32 cellular contexts compared by ENCODE assay signal in the genomic region with DNA sequence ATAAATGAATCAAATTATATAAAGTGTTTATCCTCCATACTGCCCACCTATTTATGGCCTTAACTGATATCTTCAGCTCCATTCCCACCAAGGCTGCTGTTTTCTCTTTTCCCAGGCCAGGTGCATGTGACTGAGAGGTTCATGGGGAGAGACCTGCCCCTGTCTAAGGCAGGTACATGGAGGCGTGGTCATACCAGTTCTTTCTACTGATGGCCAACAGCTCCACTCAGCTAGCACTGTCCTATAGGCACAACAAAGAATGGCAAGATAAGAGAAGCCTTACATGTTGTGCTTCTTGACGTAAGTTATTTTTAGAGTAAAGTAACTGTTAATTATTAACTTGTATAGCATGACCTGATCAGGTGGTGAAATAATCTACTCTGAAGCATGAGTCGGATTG. TPM values are rescaled to one million over a fixed set of nuclear protein-coding genes. Genes with fewer than 3 reads are reported as not detected.
"Had no signal": no experiment of that assay in that cellular context is flagged by ENCODE, and none has a peak within 500 bp of the region (broad histone marks: within the 10 kb centered on the region; RNA-seq: fewer than 3 reads in every experiment).

No MANE protein-coding gene starts in this region.

- H3K4me1 Mint-ChIP-seq: endodermal cell; mesothelial cell of epicardium; nephron; neural progenitor cell; stimulated activated effector memory CD8-positive, alpha-beta T cell treated with anti-CD3 and anti-CD28 coated beads, Interleukin-12 subunit alpha, Interleukin-12 subunit beta, amount 100 ng/mL, for 72 hours had no signal

- DNase-seq: effector CD8-positive, alpha-beta T cell; endodermal cell; foreskin fibroblast; gastrocnemius medialis; head of caudate nucleus; kidney; left lung; mesenchymal stem cell; naive thymus-derived CD4-positive, alpha-beta T cell; stimulated activated CD4-positive, alpha-beta T cell treated with anti-CD3 and anti-CD28 coated beads, Interleukin-2, amount 100 ng/mL, for 24 hours; stimulated activated CD4-positive, alpha-beta T cell treated with anti-CD3 and anti-CD28 coated beads, Interleukin-4, amount 100 ng/mL, for 24 hours; stimulated activated naive CD4-positive, alpha-beta T cell treated with Interleukin-2 at 50 U/mL for 16 hours; stomach; thyroid gland; trophoblast cell had no signal

- H3K27me3 ChIP-seq: gastrocnemius medialis, left lung, stomach, thyroid gland, vagina had no signal

- H3K4me3 Mint-ChIP-seq: dendritic cell treated with granulocyte-macrophage colony-stimulating factor and Interleukin-4, amounts not matched to agents 40 ng/mL and 50 ng/mL, for 4 days; endodermal cell; mesothelial cell of epicardium; naive thymus-derived CD4-positive, alpha-beta T cell; nephron; neural progenitor cell; stimulated activated effector memory CD8-positive, alpha-beta T cell treated with anti-CD3 and anti-CD28 coated beads, Interleukin-12 subunit alpha, Interleukin-12 subunit beta, amount 100 ng/mL, for 72 hours had no signal

- H3K9me3 ChIP-seq: gastrocnemius medialis, left lung, stomach, thyroid gland, vagina had no signal

- H3K27ac Mint-ChIP-seq: dendritic cell treated with granulocyte-macrophage colony-stimulating factor and Interleukin-4, amounts not matched to agents 40 ng/mL and 50 ng/mL, for 4 days; endodermal cell; mesothelial cell of epicardium; naive thymus-derived CD4-positive, alpha-beta T cell; nephron; neural progenitor cell; progenitor cell of endocrine pancreas; stimulated activated effector memory CD8-positive, alpha-beta T cell treated with anti-CD3 and anti-CD28 coated beads, Interleukin-12 subunit alpha, Interleukin-12 subunit beta, amount 100 ng/mL, for 72 hours had no signal

- H2AFZ ChIP-seq: neural progenitor cell, parathyroid adenoma had no signal

- H3K9me3 Mint-ChIP-seq: dendritic cell treated with granulocyte-macrophage colony-stimulating factor and Interleukin-4, amounts not matched to agents 40 ng/mL and 50 ng/mL, for 4 days; endodermal cell; mesothelial cell of epicardium; nephron; neural progenitor cell; stimulated activated effector memory CD8-positive, alpha-beta T cell treated with anti-CD3 and anti-CD28 coated beads, Interleukin-12 subunit alpha, Interleukin-12 subunit beta, amount 100 ng/mL, for 72 hours had no signal

- H3K27me3 Mint-ChIP-seq: dendritic cell treated with granulocyte-macrophage colony-stimulating factor and Interleukin-4, amounts not matched to agents 40 ng/mL and 50 ng/mL, for 4 days had no signal

- H3K36me3 Mint-ChIP-seq: mesothelial cell of epicardium; naive thymus-derived CD4-positive, alpha-beta T cell; neural progenitor cell; stimulated activated effector memory CD8-positive, alpha-beta T cell treated with anti-CD3 and anti-CD28 coated beads, Interleukin-12 subunit alpha, Interleukin-12 subunit beta, amount 100 ng/mL, for 72 hours had no signal

- ATAC-seq: esophagus mucosa; gastrocnemius medialis; left lung; naive thymus-derived CD4-positive, alpha-beta T cell; sciatic nerve; stimulated activated effector memory CD8-positive, alpha-beta T cell treated with anti-CD3 and anti-CD28 coated beads, Interleukin-12 subunit alpha, Interleukin-12 subunit beta, amount 100 ng/mL, for 72 hours had no signal

- H3K9ac ChIP-seq: neural progenitor cell, parathyroid adenoma had no signal

- FAIRE-seq: kidney had no signal

- H3K4me1 ChIP-seq: gastrocnemius medialis, left lung, stomach, thyroid gland, vagina had no signal

- H3K27ac ChIP-seq: epithelial cell of prostate, gastrocnemius medialis, left lung, neural progenitor cell, parathyroid adenoma, stomach, thyroid gland, vagina had no signal

- H3K36me3 ChIP-seq: gastrocnemius medialis, left lung, neural progenitor cell, stomach, thyroid gland, vagina had no signal

- H3K4me3 ChIP-seq: gastrocnemius medialis, left lung, neural progenitor cell, stomach, thyroid gland, vagina had no signal

RNA-seq across cellular contexts. Expression of gene AKAIN1, which starts 16.8 kb away (rescaled TPM):
- total RNA-seq: endodermal cell; esophagus mucosa; gastrocnemius medialis; glomerular endothelial cell; kidney; left lung; lower leg skin; lung microvascular endothelial cell; mesothelial cell of epicardium; mucosa of gallbladder; naive thymus-derived CD4-positive, alpha-beta T cell; osteoblast; progenitor cell of endocrine pancreas; sciatic nerve; stomach; thyroid gland; ureter; vagina had no signal
- polyA plus RNA-seq: naive thymus-derived CD4-positive, alpha-beta T cell had no signal
